Comparison of ENCODE assay signal across 1 cellular context in the genomic region with DNA sequence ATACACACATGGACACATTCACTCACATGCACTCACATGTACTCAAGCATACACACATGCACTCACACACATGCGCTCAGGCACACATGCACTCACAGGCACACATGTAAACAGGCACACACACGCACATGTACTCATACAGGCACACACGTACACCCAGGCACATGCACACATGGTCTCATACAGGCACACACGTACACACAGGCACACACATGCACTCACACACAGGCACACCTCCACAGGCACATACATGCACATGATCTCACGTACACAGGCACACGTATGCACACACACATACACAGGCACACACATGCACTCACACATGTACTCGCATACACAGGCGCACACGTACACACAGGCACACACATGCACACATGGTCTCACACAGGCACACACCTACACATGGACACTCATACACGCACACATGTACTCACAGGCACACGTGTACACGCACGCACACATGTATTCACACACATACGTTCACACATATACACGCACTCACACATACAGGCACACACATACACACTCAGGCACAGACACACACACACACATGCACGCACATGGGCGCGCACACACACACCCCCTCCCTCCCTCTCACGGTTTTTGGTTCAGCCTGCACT.
TF ChIP-seq lines count a peak whose summit lies in the region.

No MANE protein-coding gene starts in this region.

TF ChIP-seq in IMR-90, 13 proteins besides CTCF, POLR2A, EP300 and RAD21:
- TF ChIP-seq RCOR1 (IDR thresholded peaks at IDR 0.05; ENCODE audit: insufficient replicate concordance, low read length): no peak
- TF ChIP-seq MAFK (IDR thresholded peaks at IDR 0.05; ENCODE audit: low read depth, low read length): no peak
